8 cellular contexts compared by ENCODE assay signal in genomic region chr12:47820631-47821345, GRCh38. TPM values are rescaled to one million over a fixed set of nuclear protein-coding genes. Genes with fewer than 3 reads are reported as not detected.
A peak's percentile ranks its signal among the peaks of the same experiment; 100 is the strongest.
DNase-seq lines count a peak whose midpoint lies in the region; ATAC-seq and TF ChIP-seq lines count a peak whose summit lies in the region.

No MANE protein-coding gene starts in this region.

- POLR2A ChIA-PET in activated CD4-positive, alpha-beta T cell treated with anti-CD3 and anti-CD28 coated beads for 36 hours (lab: Charles Lee) = interaction anchor here (0.6 to 7.3 kb wide), 4 partner anchors 13 to 53 kb away, joined by 3 to 90 read pairs (median 6); no protein-coding TSS in a partner anchor

- H3K9me3 ChIP-seq in endodermal cell (ENCODE audit: control insufficient read depth, low read length) (no peaks in the 10 kb centered on the region), mesodermal cell (ENCODE audit: control insufficient read depth, low read length) (no peaks in the 10 kb centered on the region), upper lobe of left lung (no peaks in the 10 kb centered on the region)

- H3K4me1 Mint-ChIP-seq in activated CD4-positive, alpha-beta T cell treated with anti-CD3 and anti-CD28 coated beads for 36 hours = peaks cover 68% of the 10 kb centered on the region
- H3K4me1 Mint-ChIP-seq in endodermal cell = peaks cover 61% of the 10 kb centered on the region

- H3K27me3 ChIP-seq in endodermal cell (ENCODE audit: control insufficient read depth, insufficient read depth, low read length, poor library complexity, severe bottlenecking) = no peaks in the 10 kb centered on the region
- H3K27me3 ChIP-seq in upper lobe of left lung = no peaks in the 10 kb centered on the region

- H3K4me3 Mint-ChIP-seq in activated CD4-positive, alpha-beta T cell treated with anti-CD3 and anti-CD28 coated beads for 36 hours = peak overlapping the region; percentile 93
- H3K4me3 Mint-ChIP-seq in endodermal cell = peak overlapping the region; percentile 79

- DNase-seq in activated CD4-positive, alpha-beta T cell treated with anti-CD3 and anti-CD28 coated beads for 36 hours = no peak
- no peak for DNase-seq in activated CD4-positive, alpha-beta T cell treated with anti-CD3 and anti-CD28 coated beads for 4 hours
- peak; percentile 95 for DNase-seq in endodermal cell
- DNase-seq in upper lobe of left lung = peak; percentile 16 to 88
- DNase-seq in KG1 (lab: John Stamatoyannopoulos, UW) = no peak
- no peak for DNase-seq in NCI-H1436 (lab: John Stamatoyannopoulos, UW)

- H3K27ac ChIP-seq in endodermal cell (ENCODE audit: low read depth, low read length) (peak overlapping the region; percentile 96), mesodermal cell (ENCODE audit: low read depth, low read length, severe bottlenecking) (peak overlapping the region; percentile 99), upper lobe of left lung (peak overlapping the region; percentile 97 to 99 (median 98))

- H3K9ac ChIP-seq in endodermal cell (ENCODE audit: extremely low read depth, low read length, poor library complexity, severe bottlenecking) = peak overlapping the region; percentile 93

- CTCF ChIA-PET in activated CD4-positive, alpha-beta T cell treated with anti-CD3 and anti-CD28 coated beads for 36 hours (lab: Charles Lee) = interaction anchor here (0.9 to 7.1 kb wide), 5 partner anchors 11 to 23 kb away, joined by 3 to 117 read pairs (median 4); no protein-coding TSS in a partner anchor

- H3K4me3 ChIP-seq in endodermal cell (ENCODE audit: low read length) = peak overlapping the region; percentile 82
- H3K4me3 ChIP-seq in mesodermal cell (ENCODE audit: extremely low read depth, insufficient read depth, low read length, poor library complexity, severe bottlenecking) = peak overlapping the region; percentile 69
- H3K4me3 ChIP-seq in upper lobe of left lung = peak overlapping the region in 3 of 4 donors; percentile 67 to 82 (median 74)

- TF ChIP-seq POLR2A in upper lobe of left lung (IDR thresholded peaks at IDR 0.05) = peak in 2 of 4 donors; percentile 21 to 65

- intact Hi-C loops in activated CD4-positive, alpha-beta T cell treated with anti-CD3 and anti-CD28 coated beads for 36 hours (cut with DNase I, micrococcal nuclease) = loop anchor here (1.0 to 5.0 kb wide), 2 partner anchors 12 to 1448 kb away; partner anchors contain the start of gene SLC38A2 (in 1 of the 2)

- TF ChIP-seq CTCF in endodermal cell (conservative IDR thresholded peaks at IDR 0.05) = no peak
- TF ChIP-seq CTCF in upper lobe of left lung (IDR thresholded peaks at IDR 0.05) = no peak

- ATAC-seq in activated CD4-positive, alpha-beta T cell treated with anti-CD3 and anti-CD28 coated beads for 36 hours = no peak
- ATAC-seq in SK-N-SH treated with all-trans-retinoic acid at 6 μM for 48 hours (peak; percentile 90), upper lobe of left lung (ENCODE audit: low FRiP score in 2 of 2) (peak; percentile 85 to 88)

- no peaks in the 10 kb centered on the region for H3K27me3 Mint-ChIP-seq in activated CD4-positive, alpha-beta T cell treated with anti-CD3 and anti-CD28 coated beads for 36 hours
- peaks cover 3% of the 10 kb centered on the region for H3K27me3 Mint-ChIP-seq in endodermal cell (ENCODE audit: insufficient read depth)

- H3K9me3 Mint-ChIP-seq in activated CD4-positive, alpha-beta T cell treated with anti-CD3 and anti-CD28 coated beads for 36 hours (ENCODE audit: low read depth) = no peaks in the 10 kb centered on the region
- no peaks in the 10 kb centered on the region for H3K9me3 Mint-ChIP-seq in endodermal cell

- 43 to 53% methylated on average over 10 to 17 of the region's 17 CpGs for WGBS in endodermal cell (ENCODE audit: insufficient coverage in 1 of 2, insufficient read length in 1 of 2), 2 experiments
- WGBS in mesodermal cell (ENCODE audit: insufficient coverage in 2 of 2), 2 experiments = 26 to 28% methylated on average over 11 of the region's 17 CpGs
- WGBS in upper lobe of left lung, 2 donors = 35 to 42% methylated on average over 11 to 16 of the region's 17 CpGs

- H3K36me3 ChIP-seq in endodermal cell (ENCODE audit: control insufficient read depth, insufficient read depth, low read length) = peaks cover 10% of the 10 kb centered on the region
- H3K36me3 ChIP-seq in mesodermal cell (ENCODE audit: control insufficient read depth, insufficient read depth, low read length) = peaks cover 21% of the 10 kb centered on the region
- H3K36me3 ChIP-seq in upper lobe of left lung = no peaks in the 10 kb centered on the region

- peak overlapping the region; percentile 99 for H3K27ac Mint-ChIP-seq in activated CD4-positive, alpha-beta T cell treated with anti-CD3 and anti-CD28 coated beads for 36 hours
- H3K27ac Mint-ChIP-seq in endodermal cell = peak overlapping the region; percentile 100

- H3K36me3 Mint-ChIP-seq in activated CD4-positive, alpha-beta T cell treated with anti-CD3 and anti-CD28 coated beads for 36 hours (ENCODE audit: low read depth) = peaks cover 34% of the 10 kb centered on the region
- H3K36me3 Mint-ChIP-seq in endodermal cell (ENCODE audit: low read depth) = peaks cover 7% of the 10 kb centered on the region

- TF ChIP-seq EP300 in upper lobe of left lung (IDR thresholded peaks at IDR 0.05) = peak in 1 of 4 donors; percentile 13

- peaks cover 19% of the 10 kb centered on the region for H3K4me1 ChIP-seq in endodermal cell (ENCODE audit: control insufficient read depth, insufficient read depth, low read length)
- peaks cover 72% of the 10 kb centered on the region for H3K4me1 ChIP-seq in mesodermal cell (ENCODE audit: control insufficient read depth, insufficient read depth, low read length, poor library complexity, severe bottlenecking)
- H3K4me1 ChIP-seq in upper lobe of left lung = peaks cover 79 to 91% (median 88%) of the 10 kb centered on the region in 4 donors

TF ChIP-seq in SK-N-SH treated with all-trans-retinoic acid at 6 μM for 48 hours, 23 proteins besides CTCF, POLR2A, EP300 and RAD21:
- no peak for TF ChIP-seq ARNTL (CRISPR knock-in tag; IDR thresholded peaks at IDR 0.05; ENCODE audit: borderline replicate concordance, low read depth)
- TF ChIP-seq ISL1 (CRISPR knock-in tag; IDR thresholded peaks at IDR 0.05) = peak; percentile 11; the same call in 1 of the 2 replicates
- TF ChIP-seq CREB5 (CRISPR knock-in tag; IDR thresholded peaks at IDR 0.05; ENCODE audit: low read depth) = 0 out of 2 replicates have a peak, but pooled peaks have one; percentile 45
- TF ChIP-seq ZNF70 (CRISPR knock-in tag; IDR thresholded peaks at IDR 0.05) = 0 out of 2 replicates have a peak, but pooled peaks have one; percentile 22
- no peak for TF ChIP-seq SNAI2 (CRISPR knock-in tag; IDR thresholded peaks at IDR 0.05)
- TF ChIP-seq PATZ1 (CRISPR knock-in tag; IDR thresholded peaks at IDR 0.05; ENCODE audit: borderline replicate concordance) = peak; percentile 89
- no peak for TF ChIP-seq CSDC2 (CRISPR knock-in tag; IDR thresholded peaks at IDR 0.05)

RNA-seq across cellular contexts. Expression of gene HDAC7, which starts 1.1 kb away (rescaled TPM):
- 100 to 1,000 TPM; 331 to 385 TPM for total RNA-seq in activated CD4-positive, alpha-beta T cell treated with anti-CD3 and anti-CD28 coated beads for 36 hours
- total RNA-seq in endodermal cell (100 to 1,000 TPM; 146 to 154 TPM), upper lobe of left lung (100 to 1,000 TPM in 4 of 6 donors, 10 to 100 TPM in 2; 66.6 to 164 (median 126) TPM)
- 73.0 TPM for polyA plus RNA-seq in endodermal cell (2013, experiment 1 of 2)
- 68.5 TPM for polyA plus RNA-seq in endodermal cell (2013, experiment 2 of 2)
- polyA plus RNA-seq in mesodermal cell (2013, experiment 1 of 2) = 118 TPM
- 98.0 TPM for polyA plus RNA-seq in mesodermal cell (2013, experiment 2 of 2)

RNA-seq across cellular contexts. Expression of gene SLC48A1, which starts 47.8 kb away (rescaled TPM):
- total RNA-seq in activated CD4-positive, alpha-beta T cell treated with anti-CD3 and anti-CD28 coated beads for 36 hours = 1 to 10 TPM; 5.9 to 8.5 TPM
- 10 to 100 TPM; 21.3 to 30.4 TPM for total RNA-seq in endodermal cell
- 13.9 TPM for polyA plus RNA-seq in endodermal cell (2013, experiment 1 of 2)
- polyA plus RNA-seq in endodermal cell (2013, experiment 2 of 2) = 13.5 TPM
- 13.9 TPM for polyA plus RNA-seq in mesodermal cell (2013, experiment 1 of 2)
- 14.5 TPM for polyA plus RNA-seq in mesodermal cell (2013, experiment 2 of 2)
- 10 to 100 TPM; 26.5 to 36.5 (median 33.9) TPM for total RNA-seq in upper lobe of left lung

Comparison
In these comparisons a context has a peak if more than half of its experiments do, and no peak if none do; other contexts are left out.
1. DNase-seq: peak in endodermal cell (single experiment) and upper lobe of left lung (2 of 2); none in activated CD4-positive, alpha-beta T cell treated with anti-CD3 and anti-CD28 coated beads for 36 hours (single experiment), activated CD4-positive, alpha-beta T cell treated with anti-CD3 and anti-CD28 coated beads for 4 hours (0 of 2), KG1 (single experiment) and NCI-H1436 (single experiment).
2. Peak in every context shown above with its lines, with median percentiles within 50 percentile points of each other: H3K27ac ChIP-seq and H3K4me3 ChIP-seq.